8 cellular contexts compared by ENCODE assay signal in genomic region chr11:925158-925495, GRCh38. TPM values are rescaled to one million over a fixed set of nuclear protein-coding genes. Genes with fewer than 3 reads are reported as not detected.
A peak's percentile ranks its signal among the peaks of the same experiment; 100 is the strongest.
DNase-seq lines count a peak whose midpoint lies in the region; ATAC-seq and TF ChIP-seq lines count a peak whose summit lies in the region.

No MANE protein-coding gene starts in this region.

- H3K27ac ChIP-seq in adrenal gland (peak overlapping the region in 3 of 5 donors; percentile 48 to 98 (median 88)), iPS DF 6.9 (ENCODE audit: low read length) (no peak overlapping the region), stomach smooth muscle (ENCODE audit: low read length) (peak overlapping the region; percentile 31)

- TF ChIP-seq CTCF in adrenal gland (IDR thresholded peaks at IDR 0.05), result no peak

- WGBS in adrenal gland, 4 donors, result 51 to 62% (median 58%) methylated on average over 13 to 28 of the region's 28 CpGs
- WGBS in iPS DF 6.9 (ENCODE audit: insufficient coverage, insufficient read length), result no CpG with 5 or more reads among the region's 28 CpGs

- intact Hi-C loops in adrenal gland (cut with DNase I), result no loop called here

- peak overlapping the region in 1 of 2 donors; percentile 38 for H3K9ac ChIP-seq in stomach smooth muscle (ENCODE audit: low read length in 2 of 2)

- H3K36me3 ChIP-seq in HAP-1 (replicated peaks), result peaks cover 16% of the 10 kb centered on the region
- H3K36me3 ChIP-seq in adrenal gland (replicated peaks in 1 of 2), result no peaks in the 10 kb centered on the region
- no peaks in the 10 kb centered on the region for H3K36me3 ChIP-seq in iPS DF 6.9 (ENCODE audit: control insufficient read depth, insufficient read depth, low read length)
- H3K36me3 ChIP-seq in stomach smooth muscle (ENCODE audit: control insufficient read depth in 2 of 2, insufficient read depth in 2 of 2, low read length in 2 of 2), result no peaks in the 10 kb centered on the region

- no peak for ATAC-seq in GM21390 (IDR thresholded peaks at IDR 0.05; ENCODE audit: unreplicated experiment)

- no peaks in the 10 kb centered on the region for H3K9me3 ChIP-seq in HAP-1
- no peaks in the 10 kb centered on the region for H3K9me3 ChIP-seq in adrenal gland (replicated peaks in 1 of 3)
- no peaks in the 10 kb centered on the region for H3K9me3 ChIP-seq in iPS DF 6.9 (ENCODE audit: control insufficient read depth, insufficient read depth, low read length)
- no peaks in the 10 kb centered on the region for H3K9me3 ChIP-seq in stomach smooth muscle (ENCODE audit: control insufficient read depth in 2 of 2, low read length in 2 of 2)

- DNase-seq in HAP-1 (ENCODE audit: low spot score in 2 of 2), result no peak
- peak in 3 of 7 donors; percentile 24 to 53 (median 39) for DNase-seq in adrenal gland
- no peak for DNase-seq in iPS DF 6.9 (ENCODE audit: low read depth, low spot score)
- DNase-seq in SIG-M5 (lab: John Stamatoyannopoulos, UW), result no peak
- DNase-seq in GOT3 (lab: John Stamatoyannopoulos, UW), result no peak
- DNase-seq in NCI-H128 (lab: John Stamatoyannopoulos, UW; ENCODE audit: unreplicated experiment), result no peak

- H3K4me1 ChIP-seq in HAP-1, result peaks cover 22% of the 10 kb centered on the region
- H3K4me1 ChIP-seq in adrenal gland (replicated peaks in 1 of 2), result peaks cover 4 to 33% of the 10 kb centered on the region in 2 donors
- H3K4me1 ChIP-seq in iPS DF 6.9 (ENCODE audit: control insufficient read depth, insufficient read depth, low read length), result peaks cover 1% of the 10 kb centered on the region
- peaks cover 31% of the 10 kb centered on the region for H3K4me1 ChIP-seq in stomach smooth muscle (ENCODE audit: control insufficient read depth, insufficient read depth, low read length)

- in situ Hi-C loops in HAP-1 (cut with MboI; ENCODE audit: low sequenced_read_pairs), result no loop called here

- no peak for TF ChIP-seq POLR2A in adrenal gland (IDR thresholded peaks at IDR 0.05)

- H3K4me3 ChIP-seq in HAP-1 (peak overlapping the region; percentile 16; the same call in 1 of the 2 replicates), adrenal gland (peak overlapping the region in 1 of 4 donors; percentile 95), iPS DF 6.9 (ENCODE audit: low read length) (peak overlapping the region; percentile 14; the same call in 1 of the 2 replicates), stomach smooth muscle (ENCODE audit: low read length in 2 of 2) (peak overlapping the region in 1 of 2 donors; percentile 84)

- H3K27me3 ChIP-seq in HAP-1 (ENCODE audit: low read depth) (no peaks in the 10 kb centered on the region), adrenal gland (no peaks in the 10 kb centered on the region), iPS DF 6.9 (ENCODE audit: control insufficient read depth, insufficient read depth, low read length) (no peaks in the 10 kb centered on the region), stomach smooth muscle (ENCODE audit: control insufficient read depth in 1 of 2, insufficient read depth in 2 of 2, low read length in 2 of 2) (no peaks in the 10 kb centered on the region)

RNA-seq across cellular contexts. Expression of gene AP2A2, which starts 0.5 kb away (rescaled TPM):
- 100 to 1,000 TPM in 3 of 8 donors, 10 to 100 TPM in 5; 38.5 to 115 (median 79.1) TPM for total RNA-seq in adrenal gland
- 10 to 100 TPM; 28.6 to 98.5 (median 71.4) TPM for polyA plus RNA-seq in adrenal gland

RNA-seq across cellular contexts. Expression of gene CHID1, which starts 14.5 kb away (rescaled TPM):
- 100 to 1,000 TPM in 5 of 8 donors, 10 to 100 TPM in 3; 93.1 to 220 (median 110) TPM for total RNA-seq in adrenal gland
- 10 to 100 TPM; 39.2 to 60.1 (median 56.3) TPM for polyA plus RNA-seq in adrenal gland
